In the genomic region with DNA sequence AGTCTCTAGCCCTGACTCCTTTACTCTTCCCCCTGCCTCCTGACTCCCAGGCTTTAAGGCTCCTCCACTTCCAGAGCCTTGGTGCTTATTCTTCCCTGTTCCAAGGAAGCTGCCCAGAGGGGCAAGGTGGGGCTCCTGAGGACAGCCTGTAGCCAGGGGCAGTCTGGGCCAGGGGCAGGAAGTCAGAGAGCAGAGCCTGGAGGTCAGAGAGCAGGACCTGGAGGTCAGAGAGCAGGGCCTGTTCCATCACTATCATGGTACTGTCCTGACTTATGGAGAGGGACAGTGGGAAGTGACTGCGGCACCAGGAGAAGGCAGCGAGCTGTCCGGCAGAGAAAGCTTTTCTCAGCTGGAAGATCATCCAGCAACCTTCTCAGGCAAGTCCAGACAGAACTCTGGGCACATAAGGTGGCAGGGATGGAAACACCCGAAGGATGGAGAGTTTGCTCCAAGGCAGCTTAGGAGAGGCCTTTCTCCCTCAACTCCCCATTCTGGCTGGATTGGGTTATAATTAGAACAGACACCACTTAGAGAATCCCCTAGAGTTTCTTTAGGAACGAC, we compare ENCODE assay signal across 10 cellular contexts. TPM values are rescaled to one million over a fixed set of nuclear protein-coding genes. Genes with fewer than 3 reads are reported as not detected.
DNase-seq lines count a peak whose midpoint lies in the region; ATAC-seq and TF ChIP-seq lines count a peak whose summit lies in the region.
"Had no signal": no experiment of that assay in that cellular context is flagged by ENCODE, and none has a peak within 500 bp of the region (broad histone marks: within the 10 kb centered on the region; RNA-seq: fewer than 3 reads in every experiment).

No MANE protein-coding gene starts in this region.

- H3K36me3 Mint-ChIP-seq in nephron (ENCODE audit: low read depth), result peaks cover 46% of the 10 kb centered on the region

- H3K27ac Mint-ChIP-seq in nephron, result peak overlapping the region; percentile 82 to 90 (median 86)
- H3K27ac Mint-ChIP-seq: CD4-positive, alpha-beta memory T cell; naive thymus-derived CD8-positive, alpha-beta T cell had no signal

- 83 to 86% (median 85%) methylated on average over 5 of the region's 5 CpGs for WGBS in adrenal gland, 4 donors
- 64 to 70% methylated on average over 4 to 5 of the region's 5 CpGs for WGBS in upper lobe of left lung, 2 donors

- TF ChIP-seq CTCF in adrenal gland (IDR thresholded peaks at IDR 0.05) (no peak), nephron (IDR thresholded peaks at IDR 0.05; ENCODE audit: unreplicated experiment in 3 of 3) (no peak), upper lobe of left lung (IDR thresholded peaks at IDR 0.05) (no peak)

- peak overlapping the region in 1 of 3 experiments; percentile 55 for H3K4me3 Mint-ChIP-seq in nephron
- H3K4me3 Mint-ChIP-seq: CD4-positive, alpha-beta memory T cell; naive thymus-derived CD8-positive, alpha-beta T cell had no signal

- no peak for TF ChIP-seq POLR2A in adrenal gland (IDR thresholded peaks at IDR 0.05)
- TF ChIP-seq POLR2A in upper lobe of left lung (IDR thresholded peaks at IDR 0.05), result no peak

- no peaks in the 10 kb centered on the region for H3K9me3 Mint-ChIP-seq in nephron
- H3K9me3 Mint-ChIP-seq: naive thymus-derived CD8-positive, alpha-beta T cell had no signal

- no peaks in the 10 kb centered on the region for H3K27me3 ChIP-seq in adrenal gland
- H3K27me3 ChIP-seq in upper lobe of left lung, result no peaks in the 10 kb centered on the region

- no peak for TF ChIP-seq EP300 in upper lobe of left lung (IDR thresholded peaks at IDR 0.05)

- H3K36me3 ChIP-seq in adrenal gland (replicated peaks in 1 of 2) (peaks cover 0 to 4% of the 10 kb centered on the region in 2 donors), upper lobe of left lung (peaks cover 7 to 36% (median 24%) of the 10 kb centered on the region in 4 donors)

- peaks cover 85% of the 10 kb centered on the region for H3K4me1 Mint-ChIP-seq in nephron

- DNase-seq in adrenal gland (no peak), upper lobe of left lung (no peak), NCI-H345 (lab: John Stamatoyannopoulos, UW) (no peak), amniotic stem cell (lab: John Stamatoyannopoulos, UW) (no peak)
- DNase-seq: activated CD8-positive, alpha-beta memory T cell treated with anti-CD3 and anti-CD28 coated beads, Interleukin-2, amount 50 U/mL, for 4 hours; CD4-positive, alpha-beta memory T cell; naive thymus-derived CD8-positive, alpha-beta T cell had no signal

- H3K27ac ChIP-seq in adrenal gland, result peak overlapping the region in 3 of 5 donors; percentile 3 to 84 (median 35)
- peak overlapping the region; percentile 73 to 85 (median 81) for H3K27ac ChIP-seq in upper lobe of left lung

- H3K9me3 ChIP-seq in adrenal gland (replicated peaks in 1 of 3) (no peaks in the 10 kb centered on the region), upper lobe of left lung (no peaks in the 10 kb centered on the region)

- H3K4me1 ChIP-seq in adrenal gland (replicated peaks in 1 of 2), result peaks cover 0 to 24% of the 10 kb centered on the region in 2 donors
- peaks cover 57 to 83% (median 78%) of the 10 kb centered on the region in 4 donors for H3K4me1 ChIP-seq in upper lobe of left lung

- no peak overlapping the region for H3K4me3 ChIP-seq in adrenal gland
- H3K4me3 ChIP-seq in upper lobe of left lung, result no peak overlapping the region

- H3K27me3 Mint-ChIP-seq in nephron (ENCODE audit: low read depth), result no peaks in the 10 kb centered on the region

- ATAC-seq in esophagus mucosa, result peak; percentile 58
- no peak for ATAC-seq in upper lobe of left lung (ENCODE audit: low FRiP score in 2 of 2)
- ATAC-seq in GM21576 (IDR thresholded peaks at IDR 0.05; ENCODE audit: unreplicated experiment), result no peak
- ATAC-seq: naive thymus-derived CD8-positive, alpha-beta T cell had no signal

- intact Hi-C loops in adrenal gland (cut with DNase I), result no loop called here

RNA-seq across cellular contexts. Expression of a gene that starts 25.0 kb away (rescaled TPM):
- total RNA-seq in adrenal gland, result 1 to 10 TPM; 2.7 to 9.4 (median 5.3) TPM
- 1 to 10 TPM; 2.8 to 4.3 (median 4.3) TPM for polyA plus RNA-seq in adrenal gland
- 47.5 TPM for total RNA-seq in esophagus mucosa
- 100 to 1,000 TPM in 3 of 6 donors, 10 to 100 TPM in 3; 77.5 to 150 (median 101) TPM for total RNA-seq in upper lobe of left lung
